In the genomic region with DNA sequence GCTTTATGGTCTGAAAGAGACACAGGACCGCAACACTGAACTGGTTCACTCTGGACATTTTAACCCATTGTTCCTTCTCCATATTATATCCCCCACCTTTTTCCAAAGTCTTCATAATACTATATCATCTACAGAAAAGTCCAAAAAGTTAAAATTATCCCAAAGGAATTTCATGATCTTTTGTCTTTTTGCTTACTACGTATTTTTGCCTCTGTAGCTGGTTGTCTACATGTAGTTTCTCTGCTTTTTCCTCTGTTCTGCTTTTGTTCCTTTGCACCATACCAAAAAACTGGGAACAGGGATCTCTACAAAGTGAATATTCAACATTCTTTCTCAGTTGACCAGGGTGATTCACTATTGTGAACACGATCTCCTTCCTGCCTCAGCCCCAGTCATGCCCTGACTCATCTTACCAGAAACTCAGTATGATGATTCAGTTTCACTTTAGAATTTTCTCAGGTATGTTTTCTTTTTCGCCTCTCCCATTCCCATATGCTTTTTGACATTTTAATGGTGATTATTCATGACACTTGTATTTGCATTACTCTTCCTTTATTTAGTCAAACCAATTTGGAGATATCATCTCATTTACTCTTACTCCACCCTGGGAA, we compare ENCODE assay signal across 11 cellular contexts. TPM values are rescaled to one million over a fixed set of nuclear protein-coding genes. Genes with fewer than 3 reads are reported as not detected.
DNase-seq lines count a peak whose midpoint lies in the region; ATAC-seq, FAIRE-seq and TF ChIP-seq lines count a peak whose summit lies in the region.
"Had no signal": no experiment of that assay in that cellular context is flagged by ENCODE, and none has a peak within 500 bp of the region (broad histone marks: within the 10 kb centered on the region; RNA-seq: fewer than 3 reads in every experiment).

No MANE protein-coding gene starts in this region.

- no peak for TF ChIP-seq RAD21 in SK-N-SH (IDR thresholded peaks at IDR 0.05; ENCODE audit: low read length)

- TF ChIP-seq CTCF in SK-N-SH (IDR thresholded peaks at IDR 0.05) (no peak), endodermal cell (conservative IDR thresholded peaks at IDR 0.05) (no peak), vagina (IDR thresholded peaks at IDR 0.05) (no peak)

- POLR2A ChIA-PET in SK-N-SH (lab: Yijun Ruan, JAX): no interaction called here

- WGBS in SK-N-SH (ENCODE audit: low lambda C conversion rate): 35% methylated on average over 4 of the region's 4 CpGs
- WGBS in endodermal cell (ENCODE audit: insufficient coverage in 1 of 2, insufficient read length in 1 of 2), 2 experiments: 85 to 88% methylated on average over 3 of the region's 4 CpGs

- no peaks in the 10 kb centered on the region for H3K9me2 ChIP-seq in SK-N-SH

- CTCF ChIA-PET in SK-N-SH (lab: Yijun Ruan, JAX): no interaction called here

- no peaks in the 10 kb centered on the region for H3K27me3 Mint-ChIP-seq in endodermal cell (ENCODE audit: insufficient read depth)

- DNase-seq in GM19239 (ENCODE audit: insufficient read length, low spot score) (no peak), SK-N-SH (no peak), endodermal cell (no peak), vagina (ENCODE audit: extremely low spot score in 2 of 2) (no peak)
- DNase-seq in stimulated activated CD4-positive, alpha-beta T cell treated with anti-CD3 and anti-CD28 coated beads, Interleukin-12 subunit alpha, Interleukin-12 subunit beta, amount 100 ng/mL, for 48 hours (ENCODE audit: low read depth in 2 of 3, low spot score in 1 of 3): peak in 2 of 3 donors; percentile 26 to 32
- DNase-seq: anterior cingulate cortex, NCI-H2227 treated with DMSO at 0.1 percent for 48 hours had no signal

- no peak overlapping the region for H3K4me3 Mint-ChIP-seq in endodermal cell
- H3K4me3 Mint-ChIP-seq: nephron had no signal

- H3K9me3 ChIP-seq in SK-N-SH (no peaks in the 10 kb centered on the region), endodermal cell (ENCODE audit: control insufficient read depth, low read length) (no peaks in the 10 kb centered on the region), vagina (no peaks in the 10 kb centered on the region)

- H3K9me3 Mint-ChIP-seq in endodermal cell: no peaks in the 10 kb centered on the region
- H3K9me3 Mint-ChIP-seq: nephron had no signal

- TF ChIP-seq POLR2A in vagina (IDR thresholded peaks at IDR 0.05): no peak

- H3K27me3 ChIP-seq in SK-N-SH (ENCODE audit: insufficient read depth): no peaks in the 10 kb centered on the region
- no peaks in the 10 kb centered on the region for H3K27me3 ChIP-seq in endodermal cell (ENCODE audit: control insufficient read depth, insufficient read depth, low read length, poor library complexity, severe bottlenecking)
- H3K27me3 ChIP-seq in vagina: no peaks in the 10 kb centered on the region

- H3K27ac Mint-ChIP-seq in endodermal cell: peak overlapping the region; percentile 52
- H3K27ac Mint-ChIP-seq: nephron had no signal

- H3K4me2 ChIP-seq in SK-N-SH: peak overlapping the region; percentile 58

- H3K4me1 Mint-ChIP-seq in endodermal cell: no peaks in the 10 kb centered on the region
- H3K4me1 Mint-ChIP-seq: nephron had no signal

- FAIRE-seq in GM19239 (lab: Jason Lieb, UNC): peak; percentile 71

- H4K20me1 ChIP-seq in SK-N-SH (ENCODE audit: insufficient read depth): no peaks in the 10 kb centered on the region

- H3K4me3 ChIP-seq in SK-N-SH (ENCODE audit: low read depth in 2 of 2, low read length in 1 of 2) (peak overlapping the region in 1 of 2 experiments; percentile 5; a peak in 1 of 4 replicates), endodermal cell (ENCODE audit: low read length) (no peak overlapping the region), vagina (no peak overlapping the region)

- peak in 1 of 2 experiments; percentile 67; a peak in 1 of 4 replicates for TF ChIP-seq EP300 in SK-N-SH (IDR thresholded peaks at IDR 0.05; ENCODE audit: borderline replicate concordance in 1 of 2, low read depth in 1 of 2, low read length in 1 of 2)

- H3K9ac ChIP-seq in SK-N-SH (peak overlapping the region; percentile 57; the same call in 1 of the 2 replicates), endodermal cell (ENCODE audit: extremely low read depth, low read length, poor library complexity, severe bottlenecking) (no peak overlapping the region)

- no peak for ATAC-seq in HG02981 (IDR thresholded peaks at IDR 0.05; ENCODE audit: unreplicated experiment)
- no peak for ATAC-seq in HG03135 (IDR thresholded peaks at IDR 0.05; ENCODE audit: unreplicated experiment)
- no peak for ATAC-seq in HG02798 (IDR thresholded peaks at IDR 0.05; ENCODE audit: poor library complexity, unreplicated experiment)

- peaks cover 29% of the 10 kb centered on the region for H3K36me3 Mint-ChIP-seq in endodermal cell (ENCODE audit: low read depth)

- peaks cover 32% of the 10 kb centered on the region for H3F3A ChIP-seq in SK-N-SH (replicated peaks; ENCODE audit: insufficient read depth)

- H2AFZ ChIP-seq in SK-N-SH (ENCODE audit: low read depth): peak overlapping the region; percentile 38; the same call in 1 of the 2 replicates

- H3K27ac ChIP-seq in SK-N-SH (ENCODE audit: low read depth in 2 of 2, low read length in 1 of 2): peak overlapping the region; percentile 68 to 97; a peak in 3 of 4 replicates
- no peak overlapping the region for H3K27ac ChIP-seq in endodermal cell (ENCODE audit: low read depth, low read length)
- H3K27ac ChIP-seq in vagina: no peak overlapping the region

- H3K4me1 ChIP-seq in SK-N-SH (ENCODE audit: control insufficient read depth in 1 of 2, insufficient read depth in 2 of 2, low read depth in 1 of 2, low read length in 1 of 2) (peaks cover 0 to 13% of the 10 kb centered on the region in 2 experiments; a peak in 2 of 4 replicates), endodermal cell (ENCODE audit: control insufficient read depth, insufficient read depth, low read length) (no peaks in the 10 kb centered on the region), vagina (no peaks in the 10 kb centered on the region)

- intact Hi-C loops in vagina (cut with DNase I): no loop called here

- H3K79me2 ChIP-seq in SK-N-SH (ENCODE audit: insufficient read depth): no peaks in the 10 kb centered on the region

- peaks cover 5 to 19% of the 10 kb centered on the region in 2 experiments for H3K36me3 ChIP-seq in SK-N-SH (replicated peaks in 1 of 2; ENCODE audit: control insufficient read depth in 1 of 2, insufficient read depth in 2 of 2, low read length in 1 of 2)
- H3K36me3 ChIP-seq in endodermal cell (ENCODE audit: control insufficient read depth, insufficient read depth, low read length): no peaks in the 10 kb centered on the region
- H3K36me3 ChIP-seq in vagina: peaks cover 0 to 52% of the 10 kb centered on the region in 2 donors

TF ChIP-seq in SK-N-SH, 30 proteins besides CTCF, POLR2A, EP300 and RAD21 (continues in another document):
- TF ChIP-seq FOXM1 (IDR thresholded peaks at IDR 0.05; ENCODE audit: low read depth) (0 out of 2 replicates have a peak, but pooled peaks have one; percentile 16), SMC3 (IDR thresholded peaks at IDR 0.05; ENCODE audit: low read depth, low read length) (no peak), ELF1 (IDR thresholded peaks at IDR 0.05) (no peak), MXI1 (IDR thresholded peaks at IDR 0.05; ENCODE audit: low read depth, low read length) (no peak), FOSL2 (IDR thresholded peaks at IDR 0.05; ENCODE audit: borderline replicate concordance, low read depth) (peak; percentile 99), GATA2 (CRISPR knock-in tag; IDR thresholded peaks at IDR 0.05) (no peak), CHD2 (IDR thresholded peaks at IDR 0.05; ENCODE audit: low read length, partially characterized antibody) (no peak)
- TF ChIP-seq, protein P1, sequence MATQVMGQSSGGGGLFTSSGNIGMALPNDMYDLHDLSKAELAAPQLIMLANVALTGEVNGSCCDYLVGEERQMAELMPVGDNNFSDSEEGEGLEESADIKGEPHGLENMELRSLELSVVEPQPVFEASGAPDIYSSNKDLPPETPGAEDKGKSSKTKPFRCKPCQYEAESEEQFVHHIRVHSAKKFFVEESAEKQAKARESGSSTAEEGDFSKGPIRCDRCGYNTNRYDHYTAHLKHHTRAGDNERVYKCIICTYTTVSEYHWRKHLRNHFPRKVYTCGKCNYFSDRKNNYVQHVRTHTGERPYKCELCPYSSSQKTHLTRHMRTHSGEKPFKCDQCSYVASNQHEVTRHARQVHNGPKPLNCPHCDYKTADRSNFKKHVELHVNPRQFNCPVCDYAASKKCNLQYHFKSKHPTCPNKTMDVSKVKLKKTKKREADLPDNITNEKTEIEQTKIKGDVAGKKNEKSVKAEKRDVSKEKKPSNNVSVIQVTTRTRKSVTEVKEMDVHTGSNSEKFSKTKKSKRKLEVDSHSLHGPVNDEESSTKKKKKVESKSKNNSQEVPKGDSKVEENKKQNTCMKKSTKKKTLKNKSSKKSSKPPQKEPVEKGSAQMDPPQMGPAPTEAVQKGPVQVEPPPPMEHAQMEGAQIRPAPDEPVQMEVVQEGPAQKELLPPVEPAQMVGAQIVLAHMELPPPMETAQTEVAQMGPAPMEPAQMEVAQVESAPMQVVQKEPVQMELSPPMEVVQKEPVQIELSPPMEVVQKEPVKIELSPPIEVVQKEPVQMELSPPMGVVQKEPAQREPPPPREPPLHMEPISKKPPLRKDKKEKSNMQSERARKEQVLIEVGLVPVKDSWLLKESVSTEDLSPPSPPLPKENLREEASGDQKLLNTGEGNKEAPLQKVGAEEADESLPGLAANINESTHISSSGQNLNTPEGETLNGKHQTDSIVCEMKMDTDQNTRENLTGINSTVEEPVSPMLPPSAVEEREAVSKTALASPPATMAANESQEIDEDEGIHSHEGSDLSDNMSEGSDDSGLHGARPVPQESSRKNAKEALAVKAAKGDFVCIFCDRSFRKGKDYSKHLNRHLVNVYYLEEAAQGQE (IDR thresholded peaks at IDR 0.05; ENCODE audit: low read depth, low read length): no peak
- TF ChIP-seq, protein P2, sequence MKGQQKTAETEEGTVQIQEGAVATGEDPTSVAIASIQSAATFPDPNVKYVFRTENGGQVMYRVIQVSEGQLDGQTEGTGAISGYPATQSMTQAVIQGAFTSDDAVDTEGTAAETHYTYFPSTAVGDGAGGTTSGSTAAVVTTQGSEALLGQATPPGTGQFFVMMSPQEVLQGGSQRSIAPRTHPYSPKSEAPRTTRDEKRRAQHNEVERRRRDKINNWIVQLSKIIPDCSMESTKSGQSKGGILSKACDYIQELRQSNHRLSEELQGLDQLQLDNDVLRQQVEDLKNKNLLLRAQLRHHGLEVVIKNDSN (IDR thresholded peaks at IDR 0.05; ENCODE audit: borderline replicate concordance, low read depth): no peak

RNA-seq across cellular contexts. Expression of a gene that starts 14.4 kb away (rescaled TPM):
- 159 and 224 TPM in 2 replicates for polyA plus RNA-seq in SK-N-SH (2012; rRNA removed)
- 202 and 227 TPM in 2 replicates for polyA plus RNA-seq in SK-N-SH (2012; cell fraction: cytosol; rRNA removed)
- polyA plus RNA-seq in SK-N-SH (2012; cell fraction: nucleus; rRNA removed): 122 and 128 TPM in 2 replicates
- total RNA-seq in endodermal cell (10 to 100 TPM; 90.3 to 94.5 TPM), vagina (86.2 TPM)
- 86.7 TPM for polyA plus RNA-seq in endodermal cell (2013, experiment 1 of 2)
- polyA plus RNA-seq in endodermal cell (2013, experiment 2 of 2): 84.8 TPM

RNA-seq across cellular contexts. Expression of a gene that starts 29.4 kb away (rescaled TPM):
- 13.8 and 20.3 TPM in 2 replicates for polyA plus RNA-seq in SK-N-SH (2012; rRNA removed)
- polyA plus RNA-seq in SK-N-SH (2012; cell fraction: cytosol; rRNA removed): 19.2 and 21.5 TPM in 2 replicates
- 26.6 and 42.4 TPM in 2 replicates for polyA plus RNA-seq in SK-N-SH (2012; cell fraction: nucleus; rRNA removed)
- total RNA-seq in endodermal cell: 10 to 100 TPM; 54.3 to 71.8 TPM
- 74.8 TPM for polyA plus RNA-seq in endodermal cell (2013, experiment 1 of 2)
- polyA plus RNA-seq in endodermal cell (2013, experiment 2 of 2): 72.4 TPM
- 50.3 TPM for total RNA-seq in vagina

Comparison
In these comparisons a context has a peak if more than half of its experiments do, and no peak if none do; other contexts are left out.
1. DNase-seq: peak in stimulated activated CD4-positive, alpha-beta T cell treated with anti-CD3 and anti-CD28 coated beads, Interleukin-12 subunit alpha, Interleukin-12 subunit beta, amount 100 ng/mL, for 48 hours (2 of 3); none in GM19239 (single experiment), SK-N-SH (single experiment), endodermal cell (single experiment) and vagina (0 of 2).
2. H3K27ac ChIP-seq: peak in SK-N-SH (2 of 2); none in endodermal cell (single experiment) and vagina (single experiment).